1 cellular context compared by ENCODE assay signal in the genomic region with DNA sequence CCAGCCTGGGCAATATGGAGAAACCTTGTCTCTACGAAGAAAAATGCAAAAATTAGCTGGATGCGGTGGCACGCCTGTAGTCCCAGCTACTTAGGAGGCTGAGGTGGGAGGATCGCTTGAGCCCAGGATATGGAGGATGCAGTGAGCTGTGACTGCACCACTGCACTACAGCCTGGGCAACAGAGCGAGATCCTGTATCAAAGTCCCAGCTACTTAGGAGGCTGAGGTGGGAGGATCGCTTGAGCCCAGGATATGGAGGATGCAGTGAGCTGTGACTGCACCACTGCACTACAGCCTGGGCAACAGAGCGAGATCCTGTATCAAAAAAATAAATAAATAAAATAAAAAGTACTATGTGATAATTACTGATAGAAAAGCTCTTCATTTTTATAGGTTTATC.
TF ChIP-seq lines count a peak whose summit lies in the region.

No MANE protein-coding gene starts in this region.

TF ChIP-seq in HepG2, 621 proteins besides CTCF, POLR2A, EP300 and RAD21 (continued from another document):
- TF ChIP-seq, protein P1, sequence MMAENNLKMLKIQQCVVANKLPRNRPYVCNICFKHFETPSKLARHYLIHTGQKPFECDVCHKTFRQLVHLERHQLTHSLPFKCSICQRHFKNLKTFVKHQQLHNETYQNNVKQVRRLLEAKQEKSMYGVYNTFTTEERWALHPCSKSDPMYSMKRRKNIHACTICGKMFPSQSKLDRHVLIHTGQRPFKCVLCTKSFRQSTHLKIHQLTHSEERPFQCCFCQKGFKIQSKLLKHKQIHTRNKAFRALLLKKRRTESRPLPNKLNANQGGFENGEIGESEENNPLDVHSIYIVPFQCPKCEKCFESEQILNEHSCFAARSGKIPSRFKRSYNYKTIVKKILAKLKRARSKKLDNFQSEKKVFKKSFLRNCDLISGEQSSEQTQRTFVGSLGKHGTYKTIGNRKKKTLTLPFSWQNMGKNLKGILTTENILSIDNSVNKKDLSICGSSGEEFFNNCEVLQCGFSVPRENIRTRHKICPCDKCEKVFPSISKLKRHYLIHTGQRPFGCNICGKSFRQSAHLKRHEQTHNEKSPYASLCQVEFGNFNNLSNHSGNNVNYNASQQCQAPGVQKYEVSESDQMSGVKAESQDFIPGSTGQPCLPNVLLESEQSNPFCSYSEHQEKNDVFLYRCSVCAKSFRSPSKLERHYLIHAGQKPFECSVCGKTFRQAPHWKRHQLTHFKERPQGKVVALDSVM (CRISPR knock-in tag; IDR thresholded peaks at IDR 0.05): peak; percentile 42; the same call in 1 of the 2 replicates
- peak; percentile 70; the same call in 1 of the 2 replicates for TF ChIP-seq ZNF121 (CRISPR knock-in tag; IDR thresholded peaks at IDR 0.05)
